ENCODE assay signal across 22 cellular contexts in the genomic region with DNA sequence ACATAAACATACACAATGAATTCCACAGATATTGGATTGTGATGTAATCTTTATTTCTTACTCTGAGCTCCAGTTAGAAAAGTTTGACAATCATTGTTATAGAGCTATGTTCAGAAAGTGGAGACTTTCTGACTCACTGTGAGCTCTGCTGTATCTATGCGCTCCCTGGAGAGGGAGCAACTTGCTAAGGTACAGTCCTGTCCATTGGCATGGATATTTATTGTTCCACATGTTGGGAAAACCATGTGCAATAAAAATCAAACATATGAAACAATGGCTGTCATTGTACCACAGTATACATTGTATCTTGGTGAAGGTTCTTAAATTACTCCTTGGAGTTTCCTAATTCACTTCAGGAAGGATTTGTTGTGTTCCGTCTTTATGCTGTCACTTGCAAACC.
"Had no signal": no experiment of that assay in that cellular context is flagged by ENCODE, and none has a peak within 500 bp of the region (broad histone marks: within the 10 kb centered on the region; RNA-seq: fewer than 3 reads in every experiment).

No MANE protein-coding gene starts in this region.

- H3K9me3 ChIP-seq: esophagus muscularis mucosa, gastrocnemius medialis, lower lobe of right lung had no signal

- ATAC-seq: gastrocnemius medialis; heart right ventricle; left lung; left ventricle myocardium superior; lower lobe of right lung; naive thymus-derived CD4-positive, alpha-beta T cell; natural killer cell had no signal

- H3K27ac ChIP-seq: coronary artery, dorsolateral prefrontal cortex, esophagus muscularis mucosa, gastrocnemius medialis, heart right ventricle, left lung, lower lobe of right lung had no signal

- H3K27me3 ChIP-seq: dorsolateral prefrontal cortex, esophagus muscularis mucosa, gastrocnemius medialis, heart right ventricle, left lung had no signal

- H3K4me1 ChIP-seq: esophagus muscularis mucosa, left lung, lower lobe of right lung had no signal

- H3K4me3 ChIP-seq: coronary artery, dorsolateral prefrontal cortex, esophagus muscularis mucosa, gastrocnemius medialis, heart right ventricle, left lung, lower lobe of right lung had no signal

- DNase-seq: dermis blood vessel endothelial cell; dorsolateral prefrontal cortex; effector CD4-positive, alpha-beta T cell; effector memory CD4-positive, alpha-beta T cell; foreskin melanocyte; gastrocnemius medialis; glutamatergic neuron; head of caudate nucleus; heart right ventricle; hypothalamus; immature natural killer cell; islet precursor cell; kidney; kidney glomerular epithelial cell; left lung; left ventricle myocardium superior; lower lobe of right lung; mesenchymal stem cell; naive thymus-derived CD4-positive, alpha-beta T cell; natural killer cell had no signal
